Comparison of ENCODE assay signal across 27 cellular contexts in the genomic region with DNA sequence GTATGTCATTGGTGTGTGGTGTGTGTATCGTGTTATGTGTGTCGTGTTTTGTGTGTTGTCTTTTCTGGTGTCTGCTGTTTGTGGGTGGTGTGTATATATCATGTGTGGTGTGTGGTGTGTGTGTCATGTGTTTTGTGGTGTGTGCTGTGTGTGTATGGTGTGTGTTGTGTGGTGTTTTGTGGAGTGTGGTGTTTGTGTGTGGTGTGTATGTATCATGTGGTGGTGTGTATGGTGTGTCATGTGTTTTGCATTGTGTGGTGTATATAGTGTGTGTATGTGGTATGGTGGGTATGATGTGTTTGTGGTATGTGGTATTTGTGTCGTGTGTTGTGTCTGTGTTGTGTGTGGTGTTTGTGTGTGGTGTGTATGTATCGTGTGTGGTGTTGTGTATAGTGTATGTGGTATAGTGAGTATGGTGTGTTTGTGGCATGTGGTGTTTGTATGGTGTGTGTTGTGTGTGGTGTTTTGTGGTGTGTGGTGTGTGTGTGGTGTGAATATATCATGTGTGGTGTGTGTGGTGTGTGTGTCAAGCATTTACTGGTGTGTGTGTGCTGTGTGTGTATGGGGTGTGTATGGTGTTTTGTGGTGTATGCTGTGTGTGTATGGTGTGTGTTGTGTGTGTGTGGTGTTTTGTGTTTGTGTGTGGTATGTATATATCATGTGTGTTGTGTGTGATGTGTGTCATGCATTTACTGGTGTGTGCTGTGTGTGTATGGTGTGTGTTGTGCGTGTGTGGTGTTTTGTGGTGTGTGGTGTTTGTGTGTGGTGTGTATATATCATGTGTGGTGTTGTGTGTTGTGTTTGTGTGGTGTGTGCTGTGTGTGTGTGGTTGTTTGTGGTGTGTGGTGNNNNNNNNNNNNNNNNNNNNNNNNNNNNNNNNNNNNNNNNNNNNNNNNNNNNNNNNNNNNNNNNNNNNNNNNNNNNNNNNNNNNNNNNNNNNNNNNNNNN. TPM values are rescaled to one million over a fixed set of nuclear protein-coding genes. Genes with fewer than 3 reads are reported as not detected.
DNase-seq lines count a peak whose midpoint lies in the region; ATAC-seq, FAIRE-seq and TF ChIP-seq lines count a peak whose summit lies in the region.
"Had no signal": no experiment of that assay in that cellular context is flagged by ENCODE, and none has a peak within 500 bp of the region (broad histone marks: within the 10 kb centered on the region; RNA-seq: fewer than 3 reads in every experiment).

No MANE protein-coding gene starts in this region.

- H2BK15ac ChIP-seq in IMR-90 (ENCODE audit: low read depth, low read length) (peak overlapping the region; percentile 94; the same call in 2 of the 3 replicates), H1 (ENCODE audit: low read length) (peak overlapping the region; percentile 37)

- intact Hi-C loops in activated naive CD4-positive, alpha-beta T cell treated with anti-CD3 and anti-CD28 coated beads for 36 hours (cut with micrococcal nuclease) = no loop called here
- intact Hi-C loops in IMR-90 (cut with micrococcal nuclease) = loop anchor here (10.0 kb wide), 1 partner anchor 232 kb away; the partner anchor contains the start of gene SELENOO

- H3K4me2 ChIP-seq in IMR-90 (ENCODE audit: low read depth, low read length) (no peak overlapping the region), H1 (ENCODE audit: insufficient read depth in 1 of 2, low read depth in 2 of 2, low read length in 2 of 2) (no peak overlapping the region), trophoblast cell (ENCODE audit: low read length) (no peak overlapping the region)

- H3K23ac ChIP-seq in IMR-90 (ENCODE audit: low read depth, low read length) = peak overlapping the region; percentile 70
- peak overlapping the region; percentile 99 for H3K23ac ChIP-seq in H1 (ENCODE audit: insufficient read length)
- H3K23ac ChIP-seq in trophoblast cell (ENCODE audit: low read length) = peak overlapping the region; percentile 16

- H2BK120ac ChIP-seq in IMR-90 (ENCODE audit: low read depth, low read length) (no peak overlapping the region), H1 (replicated peaks; ENCODE audit: low read depth, low read length) (peak overlapping the region; percentile 43), trophoblast cell (ENCODE audit: insufficient read depth, low read length, poor library complexity) (no peak overlapping the region)

- no peak for ATAC-seq in IMR-90 (ENCODE audit: low read depth)
- ATAC-seq: stimulated activated effector memory CD8-positive, alpha-beta T cell treated with anti-CD3 and anti-CD28 coated beads, Interleukin-12 subunit alpha, Interleukin-12 subunit beta, amount 100 ng/mL, for 72 hours had no signal

- H3K79me2 ChIP-seq in H1 (ENCODE audit: control insufficient read depth in 1 of 2, insufficient read depth in 2 of 2, low read length in 2 of 2) (no peaks in the 10 kb centered on the region), trophoblast cell (ENCODE audit: control insufficient read depth, insufficient read depth, low read length, poor library complexity) (no peaks in the 10 kb centered on the region)

- H2AK5ac ChIP-seq in IMR-90 (ENCODE audit: low read depth, low read length) (peak overlapping the region; percentile 97), H1 (ENCODE audit: low read depth, low read length) (peak overlapping the region; percentile 47), trophoblast cell (ENCODE audit: low read length) (no peak overlapping the region)

- H3K9me3 ChIP-seq in IMR-90 (ENCODE audit: control insufficient read depth, insufficient read depth, low read length) (no peaks in the 10 kb centered on the region), H1 (ENCODE audit: insufficient read depth in 2 of 2, low read depth in 1 of 2, low read length in 1 of 2) (no peaks in the 10 kb centered on the region), trophoblast cell (ENCODE audit: insufficient read depth, low read depth, low read length) (peaks cover 10% of the 10 kb centered on the region)
- no peaks in the 10 kb centered on the region for H3K9me3 ChIP-seq in CD8-positive, alpha-beta memory T cell (ENCODE audit: low read length)
- H3K9me3 ChIP-seq: thoracic aorta had no signal

- H3K4ac ChIP-seq in IMR-90 (ENCODE audit: low read depth, low read length) (peak overlapping the region; percentile 0; the same call in 1 of the 2 replicates), H1 (replicated peaks; ENCODE audit: insufficient read length, low read depth, low read length) (peak overlapping the region; percentile 53), trophoblast cell (ENCODE audit: low read depth, low read length) (no peak overlapping the region)

- no peaks in the 10 kb centered on the region for H3K27me3 Mint-ChIP-seq in activated naive CD4-positive, alpha-beta T cell treated with anti-CD3 and anti-CD28 coated beads for 36 hours (ENCODE audit: low read depth)
- peaks cover 0 to 4% of the 10 kb centered on the region in 2 donors for H3K27me3 Mint-ChIP-seq in CD8-positive, alpha-beta memory T cell
- H3K27me3 Mint-ChIP-seq: activated B cell treated with CpG ODN at 0.5 μM for 24 hours had no signal

- peaks cover 37% of the 10 kb centered on the region for H3K4me1 Mint-ChIP-seq in activated naive CD4-positive, alpha-beta T cell treated with anti-CD3 and anti-CD28 coated beads for 36 hours (ENCODE audit: low read depth)
- peaks cover 23 to 35% (median 23%) of the 10 kb centered on the region in 3 donors for H3K4me1 Mint-ChIP-seq in CD8-positive, alpha-beta memory T cell

- H3K9me3 Mint-ChIP-seq in activated naive CD4-positive, alpha-beta T cell treated with anti-CD3 and anti-CD28 coated beads for 36 hours = peaks cover 3% of the 10 kb centered on the region
- peaks cover 0 to 2% (median 0%) of the 10 kb centered on the region in 5 donors for H3K9me3 Mint-ChIP-seq in CD8-positive, alpha-beta memory T cell
- H3K9me3 Mint-ChIP-seq: activated B cell treated with CpG ODN at 0.5 μM for 24 hours; CD14-positive monocyte; naive B cell; stimulated activated effector memory CD8-positive, alpha-beta T cell treated with anti-CD3 and anti-CD28 coated beads, Interleukin-12 subunit alpha, Interleukin-12 subunit beta, amount 100 ng/mL, for 72 hours had no signal

- no peak for TF ChIP-seq EP300 in H1 (IDR thresholded peaks at IDR 0.05; ENCODE audit: borderline replicate concordance in 1 of 2, low read depth in 2 of 2, low read length in 2 of 2)

- peak overlapping the region; percentile 1 for H2AK9ac ChIP-seq in IMR-90 (replicated peaks; ENCODE audit: low read depth, low read length, poor library complexity)

- FAIRE-seq in H1 (lab: Jason Lieb, UNC) = no peak
- FAIRE-seq: frontal cortex, keratinocyte had no signal

- H3K18ac ChIP-seq in IMR-90 (ENCODE audit: low read depth, low read length) (no peak overlapping the region; the same call in 1 of the 2 replicates), H1 (ENCODE audit: extremely low read depth, low read length) (no peak overlapping the region), trophoblast cell (ENCODE audit: low read length) (no peak overlapping the region)

- TF ChIP-seq RAD21 in IMR-90 (IDR thresholded peaks at IDR 0.05; ENCODE audit: low read length) = no peak
- TF ChIP-seq RAD21 in H1 (IDR thresholded peaks at IDR 0.05 in 1 of 2, conservative IDR thresholded peaks at IDR 0.05 in 1 of 2; ENCODE audit: low read depth in 2 of 2, low read length in 2 of 2) = no peak

- CTCF ChIA-PET in activated naive CD4-positive, alpha-beta T cell treated with anti-CD3 and anti-CD28 coated beads for 36 hours (lab: Charles Lee) = no interaction called here
- CTCF ChIA-PET in IMR-90 (lab: Yijun Ruan, JAX) = no interaction called here
- CTCF ChIA-PET in H1 (lab: Charles Lee; ENCODE audit: partially characterized antibody) = no interaction called here
- CTCF ChIA-PET in CD8-positive, alpha-beta memory T cell (lab: Charles Lee) = no interaction called here

- peak overlapping the region; percentile 63 for H2BK5ac ChIP-seq in IMR-90 (ENCODE audit: low read depth, low read length, poor library complexity, severe bottlenecking)
- no peak overlapping the region for H2BK5ac ChIP-seq in H1 (ENCODE audit: low read depth, low read length)
- no peak overlapping the region for H2BK5ac ChIP-seq in trophoblast cell (ENCODE audit: low read depth, low read length, poor library complexity)

- peaks cover 13% of the 10 kb centered on the region for H3K36me3 Mint-ChIP-seq in activated naive CD4-positive, alpha-beta T cell treated with anti-CD3 and anti-CD28 coated beads for 36 hours (ENCODE audit: low read depth)
- H3K36me3 Mint-ChIP-seq in CD8-positive, alpha-beta memory T cell = peaks cover 0 to 2% (median 0%) of the 10 kb centered on the region in 3 donors
- H3K36me3 Mint-ChIP-seq: naive B cell had no signal

- H2AFZ ChIP-seq in IMR-90 (replicated peaks; ENCODE audit: low read length, poor library complexity) (peak overlapping the region; percentile 38), H1 (ENCODE audit: low read length) (no peak overlapping the region), trophoblast cell (ENCODE audit: insufficient read depth, low read length, poor library complexity) (no peak overlapping the region)

- no peak overlapping the region for H3K9ac ChIP-seq in IMR-90 (ENCODE audit: low read depth, low read length)
- H3K9ac ChIP-seq in H1 (replicated peaks in 1 of 4; ENCODE audit: extremely low read depth in 1 of 4, low read depth in 3 of 4, low read length in 3 of 4) = peak overlapping the region in 1 of 4 experiments; percentile 54; a peak in 1 of 7 replicates
- no peak overlapping the region for H3K9ac ChIP-seq in trophoblast cell (ENCODE audit: low read length)

- H3K56ac ChIP-seq in IMR-90 (ENCODE audit: extremely low read depth, insufficient read depth, low read length) (no peak overlapping the region), H1 (replicated peaks; ENCODE audit: insufficient read length, low read depth, low read length) (peak overlapping the region; percentile 100)

- H3K79me1 ChIP-seq in IMR-90 (ENCODE audit: low read depth in 1 of 2, low read length in 2 of 2) (peaks cover 12 to 15% of the 10 kb centered on the region in 2 experiments; a peak in 3 of 4 replicates), H1 (ENCODE audit: low read depth, low read length) (peaks cover 6% of the 10 kb centered on the region), trophoblast cell (ENCODE audit: low read length) (peaks cover 6% of the 10 kb centered on the region)

- TF ChIP-seq POLR2A in IMR-90 (IDR thresholded peaks at IDR 0.05; ENCODE audit: low read depth, low read length) = no peak
- TF ChIP-seq POLR2A in H1 (IDR thresholded peaks at IDR 0.05; ENCODE audit: control extremely low read depth in 1 of 2, low read depth in 2 of 2, low read length in 2 of 2) = no peak

- dilution Hi-C loops in IMR-90 (cut with HindIII; ENCODE audit: low sequenced_read_pairs, unreplicated experiment) = no loop called here

- no TSS peak for BruUV-seq in IMR-90 (replicated peaks; lab: Mats Ljungman, UMichigan)

- H2BK12ac ChIP-seq in H1 (ENCODE audit: low read depth, low read length) (peak overlapping the region; percentile 29; the same call in 1 of the 2 replicates), trophoblast cell (ENCODE audit: low read length) (no peak overlapping the region)

- peak; percentile 25 for DNase-seq in activated naive CD4-positive, alpha-beta T cell treated with anti-CD3 and anti-CD28 coated beads for 36 hours
- no peak for DNase-seq in activated naive CD4-positive, alpha-beta T cell (lab: John Stamatoyannopoulos, UW)
- DNase-seq in IMR-90 = no peak
- DNase-seq in H1 (ENCODE audit: low read depth in 1 of 2, low spot score in 2 of 2) = no peak
- no peak for DNase-seq in trophoblast cell
- DNase-seq in GDM1 (lab: John Stamatoyannopoulos, UW) = no peak
- no peak for DNase-seq in NCI-H748 treated with DMSO at 0.1 percent for 48 hours (lab: John Stamatoyannopoulos, UW)
- DNase-seq in CD8-positive, alpha-beta memory T cell = no peak
- DNase-seq: activated B cell treated with CpG ODN at 0.5 μM for 24 hours, amygdala, dermis blood vessel endothelial cell, DMS153, mammary epithelial cell, naive B cell, NCI-H1417, NCI-H526, T1000 had no signal

- no peaks in the 10 kb centered on the region for H3K27me3 ChIP-seq in IMR-90 (ENCODE audit: control insufficient read depth, insufficient read depth, low read length)
- H3K27me3 ChIP-seq in H1 (replicated peaks in 1 of 4; ENCODE audit: control insufficient read depth in 3 of 4, extremely low read depth in 1 of 4, insufficient read depth in 3 of 4, low read length in 3 of 4) = peaks cover 6 to 33% (median 24%) of the 10 kb centered on the region in 4 experiments
- no peaks in the 10 kb centered on the region for H3K27me3 ChIP-seq in trophoblast cell (ENCODE audit: insufficient read depth, low read length)
- no peaks in the 10 kb centered on the region for H3K27me3 ChIP-seq in CD8-positive, alpha-beta memory T cell (ENCODE audit: insufficient read depth, low read length, poor library complexity, severe bottlenecking)

- H3K14ac ChIP-seq in IMR-90 (replicated peaks; ENCODE audit: low read depth, low read length) = peak overlapping the region; percentile 44; the same call in 1 of the 2 replicates
- no peak overlapping the region for H3K14ac ChIP-seq in H1 (ENCODE audit: insufficient read length)
- H3K14ac ChIP-seq in trophoblast cell (ENCODE audit: low read length) = no peak overlapping the region

- no peak overlapping the region for H3K27ac Mint-ChIP-seq in activated naive CD4-positive, alpha-beta T cell treated with anti-CD3 and anti-CD28 coated beads for 36 hours
- no peak overlapping the region for H3K27ac Mint-ChIP-seq in CD8-positive, alpha-beta memory T cell
- H3K27ac Mint-ChIP-seq: activated B cell treated with CpG ODN at 0.5 μM for 24 hours; activated T-helper 2 cell treated with anti-CD3 and anti-CD28 coated beads, Interferon-gamma antibody, Interleukin-2, Interleukin-4, amounts not matched to agents 10 μg/mL and 5 μg/mL and 100 μg/mL, durations not matched to agents 14 hours and 24 hours and 36 hours; CD14-positive monocyte; naive B cell; stimulated activated effector memory CD8-positive, alpha-beta T cell treated with anti-CD3 and anti-CD28 coated beads, Interleukin-12 subunit alpha, Interleukin-12 subunit beta, amount 100 ng/mL, for 72 hours had no signal

- peaks cover 24% of the 10 kb centered on the region for H3K23me2 ChIP-seq in H1 (ENCODE audit: low read depth, low read length)

- H2BK20ac ChIP-seq in IMR-90 (ENCODE audit: low read depth, low read length) (peak overlapping the region; percentile 27; the same call in 1 of the 2 replicates), H1 (ENCODE audit: low read length) (no peak overlapping the region)

- H3K4me1 ChIP-seq in IMR-90 (ENCODE audit: control insufficient read depth, insufficient read depth, low read length) (peaks cover 9% of the 10 kb centered on the region), H1 (replicated peaks in 1 of 4; ENCODE audit: control insufficient read depth in 3 of 4, insufficient read depth in 4 of 4, low read length in 3 of 4) (peaks cover 0 to 12% (median 6%) of the 10 kb centered on the region in 4 experiments; a peak in 4 of 7 replicates), trophoblast cell (ENCODE audit: control insufficient read depth in 1 of 2, insufficient read depth in 2 of 2, low read length in 2 of 2) (peaks cover 13 to 15% of the 10 kb centered on the region in 2 experiments)
- H3K4me1 ChIP-seq in CD8-positive, alpha-beta memory T cell (ENCODE audit: insufficient read depth, low read length) = peaks cover 31% of the 10 kb centered on the region

- POLR2A ChIA-PET in IMR-90 (lab: Charles Lee; ENCODE audit: unreplicated experiment) = no interaction called here
- POLR2A ChIA-PET in H1 (lab: Charles Lee; ENCODE audit: partially characterized antibody) = no interaction called here
- POLR2A ChIA-PET in CD8-positive, alpha-beta memory T cell (lab: Charles Lee) = no interaction called here

- H3K4me3 ChIP-seq in IMR-90 (ENCODE audit: insufficient read depth, low read depth, low read length) (no peak overlapping the region), H1 (ENCODE audit: extremely low read depth in 1 of 4, insufficient read depth in 2 of 4, low read depth in 3 of 4, low read length in 4 of 4) (no peak overlapping the region), trophoblast cell (ENCODE audit: low read depth, low read length) (peak overlapping the region; percentile 54)
- H3K4me3 ChIP-seq in CD8-positive, alpha-beta memory T cell (ENCODE audit: low read length) = no peak overlapping the region
- H3K4me3 ChIP-seq: cardiac muscle cell, thoracic aorta had no signal

- no peak overlapping the region for H3K4me3 Mint-ChIP-seq in activated naive CD4-positive, alpha-beta T cell treated with anti-CD3 and anti-CD28 coated beads for 36 hours
- no peak overlapping the region for H3K4me3 Mint-ChIP-seq in CD8-positive, alpha-beta memory T cell
- H3K4me3 Mint-ChIP-seq: activated B cell treated with CpG ODN at 0.5 μM for 24 hours; CD14-positive monocyte; naive B cell; stimulated activated effector memory CD8-positive, alpha-beta T cell treated with anti-CD3 and anti-CD28 coated beads, Interleukin-12 subunit alpha, Interleukin-12 subunit beta, amount 100 ng/mL, for 72 hours had no signal

- WGBS in IMR-90 (ENCODE audit: extremely low coverage in 2 of 2, insufficient read length in 1 of 2), 2 experiments = 87 to 100% methylated on average over 1 to 5 of the region's 5 CpGs
- 81 to 100% methylated on average over 2 to 5 of the region's 5 CpGs for WGBS in H1 (ENCODE audit: extremely low coverage in 1 of 2, insufficient coverage in 1 of 2, insufficient read length in 1 of 2, insufficient replicate concordance in 2 of 2, low coverage in 1 of 2, low lambda C conversion rate in 2 of 2, missing lambda C conversion rate in 1 of 2), 2 experiments
- WGBS in trophoblast cell (ENCODE audit: extremely low coverage, insufficient coverage, insufficient read length) = over 99% methylated on average over 5 of the region's 5 CpGs

- in situ Hi-C loops in IMR-90 (cut with MboI; ENCODE audit: low sequenced_read_pairs) = no loop called here

- no peak overlapping the region for H4K5ac ChIP-seq in IMR-90 (ENCODE audit: low read depth, low read length)
- no peak overlapping the region for H4K5ac ChIP-seq in H1 (ENCODE audit: insufficient read length, low read depth, low read length)

- no peak overlapping the region for H4K12ac ChIP-seq in trophoblast cell (ENCODE audit: low read depth, low read length)

- H4K8ac ChIP-seq in IMR-90 (ENCODE audit: low read depth in 2 of 2, low read length in 2 of 2) (peak overlapping the region in 1 of 2 experiments; percentile 35; a peak in 1 of 4 replicates), H1 (ENCODE audit: extremely low read depth, insufficient read depth, low read length) (0 out of 2 replicates have a peak overlapping the region, but pooled peaks have one; percentile 28), trophoblast cell (ENCODE audit: low read depth, low read length) (no peak overlapping the region)

- H3K36me3 ChIP-seq in IMR-90 (ENCODE audit: control insufficient read depth, insufficient read depth, low read length) (no peaks in the 10 kb centered on the region), H1 (ENCODE audit: control insufficient read depth in 2 of 4, insufficient read depth in 4 of 4, low read length in 3 of 4) (no peaks in the 10 kb centered on the region; a peak in 1 of 8 replicates), trophoblast cell (ENCODE audit: control insufficient read depth in 1 of 2, insufficient read depth in 2 of 2, low read length in 2 of 2) (no peaks in the 10 kb centered on the region)
- no peaks in the 10 kb centered on the region for H3K36me3 ChIP-seq in CD8-positive, alpha-beta memory T cell (ENCODE audit: insufficient read depth, low read length)
- H3K36me3 ChIP-seq: cardiac muscle cell, thoracic aorta had no signal

- H4K91ac ChIP-seq in IMR-90 (ENCODE audit: insufficient read depth, low read depth, low read length) (no peak overlapping the region), H1 (replicated peaks; ENCODE audit: insufficient read length, low read length) (no peak overlapping the region), trophoblast cell (ENCODE audit: low read depth, low read length) (no peak overlapping the region)

- TF ChIP-seq CTCF in IMR-90 (conservative IDR thresholded peaks at IDR 0.05; ENCODE audit: low read depth, low read length) = no peak
- no peak for TF ChIP-seq CTCF in H1 (IDR thresholded peaks at IDR 0.05; ENCODE audit: control extremely low read depth in 1 of 3, insufficient read depth in 1 of 3, low read depth in 1 of 3, low read length in 3 of 3)

- 0 out of 2 replicates have a peak, but pooled peaks cover 4% of the 10 kb centered on the region for H4K20me1 ChIP-seq in IMR-90 (ENCODE audit: insufficient read depth, low read length)
- H4K20me1 ChIP-seq in H1 (replicated peaks in 1 of 2; ENCODE audit: control insufficient read depth in 1 of 2, insufficient read depth in 2 of 2, low read length in 2 of 2) = peaks cover 0 to 15% of the 10 kb centered on the region in 2 experiments

- peaks cover 20% of the 10 kb centered on the region for H3K9me1 ChIP-seq in IMR-90 (ENCODE audit: insufficient read depth, low read length)

- H3K27ac ChIP-seq in IMR-90 (ENCODE audit: insufficient read depth, low read length) (no peak overlapping the region), H1 (ENCODE audit: low read depth, low read length) (no peak overlapping the region), trophoblast cell (ENCODE audit: low read depth, low read length) (no peak overlapping the region)
- H3K27ac ChIP-seq in CD8-positive, alpha-beta memory T cell (ENCODE audit: low read depth, low read length) = no peak overlapping the region
- H3K27ac ChIP-seq: cardiac muscle cell, epithelial cell of prostate, thoracic aorta had no signal

RNA-seq across cellular contexts. Expression of gene PIM3, which starts 12.7 kb away (rescaled TPM):
- 100 to 1,000 TPM; 202 to 210 TPM for total RNA-seq in activated naive CD4-positive, alpha-beta T cell treated with anti-CD3 and anti-CD28 coated beads for 36 hours
- total RNA-seq in IMR-90 (2012; rRNA removed) = 8.6 and 10.3 TPM in 2 replicates
- polyA plus RNA-seq in IMR-90 (2012; rRNA removed) (24.7 and 28.6 TPM in 2 replicates), H1 (2011; rRNA removed) (22.6 and 40.2 TPM in 2 replicates)
- 31.4 and 45.1 TPM in 2 replicates for polyA plus RNA-seq in IMR-90 (2012; cell fraction: cytosol; rRNA removed)
- polyA plus RNA-seq in IMR-90 (2012; cell fraction: nucleus; rRNA removed; ENCODE audit: low replicate concordance) = 37.2 and 85.2 TPM in 2 replicates
- 30.0 and 31.2 TPM in 2 replicates for total RNA-seq in H1 (2021; fragmentation: NEBNext Ultra II Directional; extraction: Animal tissue kit (Norgen Biotek cat#: 25700))
- 20.5 TPM for polyA plus RNA-seq in H1 (2011; cell fraction: cytosol; rRNA removed)
- polyA plus RNA-seq in H1 (2011; cell fraction: nucleus; rRNA removed) = 43.4 TPM
- 16.0 to 28.8 TPM (median 24.5 TPM) in 4 replicates for polyA plus RNA-seq in H1 (2012, experiment 1 of 2)
- polyA plus RNA-seq in H1 (2012, experiment 2 of 2) = 23.8 TPM
- 20.9 TPM for polyA plus RNA-seq in H1 (2013, experiment 1 of 2)
- polyA plus RNA-seq in H1 (2013, experiment 2 of 2) = 21.1 TPM
- polyA minus RNA-seq in H1 (2011; rRNA and poly(A)+ RNA removed) = 3.8 and 3.9 TPM in 2 replicates
- 17.7 TPM for polyA minus RNA-seq in H1 (2011; cell fraction: cytosol; rRNA and poly(A)+ RNA removed)
- polyA minus RNA-seq in H1 (2011; cell fraction: nucleus; rRNA and poly(A)+ RNA removed) = 20.5 TPM
- polyA plus RNA-seq in trophoblast cell (2013) = 66.6 and 72.8 TPM in 2 replicates
- 100 to 1,000 TPM; 202 to 227 TPM for total RNA-seq in CD8-positive, alpha-beta memory T cell
- 39.3 TPM for polyA plus RNA-seq in CD8-positive, alpha-beta memory T cell

RNA-seq across cellular contexts. Expression of gene IL17REL, which starts 39.3 kb away (rescaled TPM):
- total RNA-seq in activated naive CD4-positive, alpha-beta T cell treated with anti-CD3 and anti-CD28 coated beads for 36 hours = under 1 TPM; 0.12 to 0.15 TPM
- not detected in 2 replicates for total RNA-seq in IMR-90 (2012; rRNA removed)
- polyA plus RNA-seq in IMR-90 (2012; rRNA removed) (not detected in 2 replicates), H1 (2011; rRNA removed) (0.15 and 0.17 TPM in 2 replicates)
- 0.01 TPM in 1 of 2 replicates, not detected in the other for polyA plus RNA-seq in IMR-90 (2012; cell fraction: cytosol; rRNA removed)
- 0.04 and 0.05 TPM in 2 replicates for polyA plus RNA-seq in IMR-90 (2012; cell fraction: nucleus; rRNA removed; ENCODE audit: low replicate concordance)
- 0.08 and 0.20 TPM in 2 replicates for total RNA-seq in H1 (2021; fragmentation: NEBNext Ultra II Directional; extraction: Animal tissue kit (Norgen Biotek cat#: 25700))
- polyA plus RNA-seq in H1 (2011; cell fraction: cytosol; rRNA removed) = 0.18 TPM
- polyA plus RNA-seq in H1 (2011; cell fraction: nucleus; rRNA removed) = 0.63 TPM
- polyA plus RNA-seq in H1 (2012, experiment 1 of 2) = 0.10 to 0.20 TPM (median 0.13 TPM) in 4 replicates
- not detected for polyA plus RNA-seq in H1 (2012, experiment 2 of 2)
- 0.04 TPM for polyA plus RNA-seq in H1 (2013, experiment 1 of 2)
- 0.02 TPM for polyA plus RNA-seq in H1 (2013, experiment 2 of 2)
- polyA minus RNA-seq in H1 (2011; rRNA and poly(A)+ RNA removed) = 0.06 and 0.12 TPM in 2 replicates
- 0.29 TPM for polyA minus RNA-seq in H1 (2011; cell fraction: cytosol; rRNA and poly(A)+ RNA removed)
- polyA minus RNA-seq in H1 (2011; cell fraction: nucleus; rRNA and poly(A)+ RNA removed) = 0.90 TPM
- 0.01 TPM in 1 of 2 replicates, not detected in the other for polyA plus RNA-seq in trophoblast cell (2013)
- under 1 TPM; 0.20 to 0.29 TPM for total RNA-seq in CD8-positive, alpha-beta memory T cell
- not detected for polyA plus RNA-seq in CD8-positive, alpha-beta memory T cell
- total RNA-seq: activated T-helper 2 cell treated with anti-CD3 and anti-CD28 coated beads, Interferon-gamma antibody, Interleukin-2, Interleukin-4, amounts not matched to agents 10 μg/mL and 5 μg/mL and 100 μg/mL, durations not matched to agents 14 hours and 24 hours and 36 hours; H4; mammary epithelial cell; osteoblast; thoracic aorta had no signal
- polyA plus RNA-seq: cardiac muscle cell, CD14-positive monocyte, keratinocyte, mammary epithelial cell had no signal

RNA-seq across cellular contexts. Expression of gene CRELD2, which starts 54.9 kb away (rescaled TPM):
- 10 to 100 TPM; 15.3 to 16.2 TPM for total RNA-seq in activated naive CD4-positive, alpha-beta T cell treated with anti-CD3 and anti-CD28 coated beads for 36 hours
- 36.1 and 36.2 TPM in 2 replicates for total RNA-seq in IMR-90 (2012; rRNA removed)
- polyA plus RNA-seq in IMR-90 (2012; rRNA removed) (70.7 and 82.0 TPM in 2 replicates), H1 (2011; rRNA removed) (24.5 and 34.3 TPM in 2 replicates)
- polyA plus RNA-seq in IMR-90 (2012; cell fraction: cytosol; rRNA removed) = 110 and 153 TPM in 2 replicates
- polyA plus RNA-seq in IMR-90 (2012; cell fraction: nucleus; rRNA removed; ENCODE audit: low replicate concordance) = 79.2 and 119 TPM in 2 replicates
- total RNA-seq in H1 (2021; fragmentation: NEBNext Ultra II Directional; extraction: Animal tissue kit (Norgen Biotek cat#: 25700)) = 36.6 and 39.4 TPM in 2 replicates
- polyA plus RNA-seq in H1 (2011; cell fraction: cytosol; rRNA removed) = 35.6 TPM
- 52.5 TPM for polyA plus RNA-seq in H1 (2011; cell fraction: nucleus; rRNA removed)
- 19.3 to 35.8 TPM (median 34.6 TPM) in 4 replicates for polyA plus RNA-seq in H1 (2012, experiment 1 of 2)
- 23.7 TPM for polyA plus RNA-seq in H1 (2012, experiment 2 of 2)
- 24.9 TPM for polyA plus RNA-seq in H1 (2013, experiment 1 of 2)
- polyA plus RNA-seq in H1 (2013, experiment 2 of 2) = 26.3 TPM
- polyA minus RNA-seq in H1 (2011; rRNA and poly(A)+ RNA removed) = 6.1 and 8.2 TPM in 2 replicates
- 8.7 TPM for polyA minus RNA-seq in H1 (2011; cell fraction: cytosol; rRNA and poly(A)+ RNA removed)
- 8.0 TPM for polyA minus RNA-seq in H1 (2011; cell fraction: nucleus; rRNA and poly(A)+ RNA removed)
- polyA plus RNA-seq in trophoblast cell (2013) = 42.2 and 46.8 TPM in 2 replicates
- 10 to 100 TPM; 49.4 to 50.7 TPM for total RNA-seq in CD8-positive, alpha-beta memory T cell
- 53.2 TPM for polyA plus RNA-seq in CD8-positive, alpha-beta memory T cell

RNA-seq across cellular contexts. Expression of gene ALG12, which starts 55.1 kb away (rescaled TPM):
- total RNA-seq in activated naive CD4-positive, alpha-beta T cell treated with anti-CD3 and anti-CD28 coated beads for 36 hours = 1 to 10 TPM; 7.4 to 9.6 TPM
- total RNA-seq in IMR-90 (2012; rRNA removed) = 5.6 and 7.2 TPM in 2 replicates
- polyA plus RNA-seq in IMR-90 (2012; rRNA removed) (10.9 and 11.2 TPM in 2 replicates), H1 (2011; rRNA removed) (13.4 and 24.1 TPM in 2 replicates)
- 18.8 and 22.7 TPM in 2 replicates for polyA plus RNA-seq in IMR-90 (2012; cell fraction: cytosol; rRNA removed)
- polyA plus RNA-seq in IMR-90 (2012; cell fraction: nucleus; rRNA removed; ENCODE audit: low replicate concordance) = 13.5 and 24.8 TPM in 2 replicates
- 22.5 and 25.0 TPM in 2 replicates for total RNA-seq in H1 (2021; fragmentation: NEBNext Ultra II Directional; extraction: Animal tissue kit (Norgen Biotek cat#: 25700))
- 16.1 TPM for polyA plus RNA-seq in H1 (2011; cell fraction: cytosol; rRNA removed)
- 28.5 TPM for polyA plus RNA-seq in H1 (2011; cell fraction: nucleus; rRNA removed)
- polyA plus RNA-seq in H1 (2012, experiment 1 of 2) = 14.6 to 25.7 TPM (median 22.3 TPM) in 4 replicates
- polyA plus RNA-seq in H1 (2012, experiment 2 of 2) = 19.9 TPM
- 23.8 TPM for polyA plus RNA-seq in H1 (2013, experiment 1 of 2)
- 25.7 TPM for polyA plus RNA-seq in H1 (2013, experiment 2 of 2)
- polyA minus RNA-seq in H1 (2011; rRNA and poly(A)+ RNA removed) = 20.3 and 23.2 TPM in 2 replicates
- 11.2 TPM for polyA minus RNA-seq in H1 (2011; cell fraction: cytosol; rRNA and poly(A)+ RNA removed)
- polyA minus RNA-seq in H1 (2011; cell fraction: nucleus; rRNA and poly(A)+ RNA removed) = 7.9 TPM
- 22.3 and 22.8 TPM in 2 replicates for polyA plus RNA-seq in trophoblast cell (2013)
- total RNA-seq in CD8-positive, alpha-beta memory T cell = 10 to 100 TPM; 21.0 TPM
- polyA plus RNA-seq in CD8-positive, alpha-beta memory T cell = 21.8 TPM

Comparison
In these comparisons a context has a peak if more than half of its experiments do, and no peak if none do; other contexts are left out.
1. H3K23ac ChIP-seq: peak in every context shown above with its lines; median percentile 99 in H1; 70 in IMR-90; 16 in trophoblast cell.